In genomic region chr17:14580494-14580893, GRCh38 we compare ENCODE assay signal across 20 cellular contexts.
"Had no signal": no experiment of that assay in that cellular context is flagged by ENCODE, and none has a peak within 500 bp of the region (broad histone marks: within the 10 kb centered on the region; RNA-seq: fewer than 3 reads in every experiment).

No MANE protein-coding gene starts in this region.

- H3K36me3 ChIP-seq: gastrocnemius medialis, left lung had no signal

- H3K9me3 ChIP-seq: gastrocnemius medialis, left lung had no signal

- H3K27ac Mint-ChIP-seq: activated CD4-positive, alpha-beta memory T cell treated with anti-CD3 and anti-CD28 coated beads for 36 hours; activated naive CD4-positive, alpha-beta T cell treated with anti-CD3 and anti-CD28 coated beads, Interleukin-2, amount 50 U/mL, for 72 hours; activated T-helper 1 cell treated with anti-CD3 and anti-CD28 coated beads, Interleukin-12 subunit alpha, Interleukin-12 subunit beta, Interleukin-2, Interleukin-4 antibody, amounts not matched to agents 30 ng/mL and 10 ng/mL and 1 ng/mL, durations not matched to agents 14 hours and 24 hours and 36 hours; nephron progenitor cell; T-helper 2 cell treated with Interferon-gamma antibody and Interleukin-4, amounts not matched to agents 5 μg/mL and 100 μg/mL, for 36 hours; WTC11 had no signal

- H3K4me3 ChIP-seq: gastrocnemius medialis, left lung had no signal

- H3K4me3 Mint-ChIP-seq: activated CD4-positive, alpha-beta memory T cell treated with anti-CD3 and anti-CD28 coated beads for 36 hours; activated T-helper 1 cell treated with anti-CD3 and anti-CD28 coated beads, Interleukin-12 subunit alpha, Interleukin-12 subunit beta, Interleukin-2, Interleukin-4 antibody, amounts not matched to agents 30 ng/mL and 10 ng/mL and 1 ng/mL, durations not matched to agents 14 hours and 24 hours and 36 hours; nephron progenitor cell; T-helper 2 cell treated with Interferon-gamma antibody and Interleukin-4, amounts not matched to agents 5 μg/mL and 100 μg/mL, for 36 hours; WTC11 had no signal

- H3K27me3 Mint-ChIP-seq: activated CD4-positive, alpha-beta memory T cell treated with anti-CD3 and anti-CD28 coated beads for 36 hours had no signal

- H3K4me1 ChIP-seq: gastrocnemius medialis, left lung had no signal

- ATAC-seq: activated naive CD4-positive, alpha-beta T cell treated with anti-CD3 and anti-CD28 coated beads, Interleukin-2, amount 50 U/mL, for 72 hours; gastrocnemius medialis; left lung; stimulated activated naive CD8-positive, alpha-beta T cell treated with anti-CD3 and anti-CD28 coated beads, Interleukin-15, Interleukin-2, amounts not matched to agents 100 U/mL and 50 U/mL, for 24 hours; WTC11 had no signal

- DNase-seq: activated CD4-positive, alpha-beta memory T cell treated with anti-CD3 and anti-CD28 coated beads for 36 hours; activated CD4-positive, alpha-beta T cell treated with anti-CD3 and anti-CD28 coated beads for 4 hours; activated gamma-delta T cell treated with Interleukin-2 at 50 U/mL for 16 hours; activated T-cell treated with anti-CD3 and anti-CD28 coated beads for 4 hours; dermis blood vessel endothelial cell; effector memory CD4-positive, alpha-beta T cell; gastrocnemius medialis; head of caudate nucleus; kidney; left lung; midbrain; nephron progenitor cell; nucleus accumbens; posterior cingulate gyrus; stimulated activated naive CD8-positive, alpha-beta T cell treated with anti-CD3 and anti-CD28 coated beads, Interleukin-15, Interleukin-2, amounts not matched to agents 100 U/mL and 50 U/mL, for 24 hours; trophoblast cell had no signal

- H3K27ac ChIP-seq: gastrocnemius medialis, left lung had no signal

- H3K36me3 Mint-ChIP-seq: activated CD4-positive, alpha-beta memory T cell treated with anti-CD3 and anti-CD28 coated beads for 36 hours; activated naive CD4-positive, alpha-beta T cell treated with anti-CD3 and anti-CD28 coated beads, Interleukin-2, amount 50 U/mL, for 72 hours; WTC11 had no signal

- H3K27me3 ChIP-seq: gastrocnemius medialis, left lung had no signal

- H3K9me3 Mint-ChIP-seq: activated CD4-positive, alpha-beta memory T cell treated with anti-CD3 and anti-CD28 coated beads for 36 hours; activated naive CD4-positive, alpha-beta T cell treated with anti-CD3 and anti-CD28 coated beads, Interleukin-2, amount 50 U/mL, for 72 hours; activated T-helper 1 cell treated with anti-CD3 and anti-CD28 coated beads, Interleukin-12 subunit alpha, Interleukin-12 subunit beta, Interleukin-2, Interleukin-4 antibody, amounts not matched to agents 30 ng/mL and 10 ng/mL and 1 ng/mL, durations not matched to agents 14 hours and 24 hours and 36 hours; nephron progenitor cell; T-helper 2 cell treated with Interferon-gamma antibody and Interleukin-4, amounts not matched to agents 5 μg/mL and 100 μg/mL, for 36 hours; WTC11 had no signal
